In the genomic region with DNA sequence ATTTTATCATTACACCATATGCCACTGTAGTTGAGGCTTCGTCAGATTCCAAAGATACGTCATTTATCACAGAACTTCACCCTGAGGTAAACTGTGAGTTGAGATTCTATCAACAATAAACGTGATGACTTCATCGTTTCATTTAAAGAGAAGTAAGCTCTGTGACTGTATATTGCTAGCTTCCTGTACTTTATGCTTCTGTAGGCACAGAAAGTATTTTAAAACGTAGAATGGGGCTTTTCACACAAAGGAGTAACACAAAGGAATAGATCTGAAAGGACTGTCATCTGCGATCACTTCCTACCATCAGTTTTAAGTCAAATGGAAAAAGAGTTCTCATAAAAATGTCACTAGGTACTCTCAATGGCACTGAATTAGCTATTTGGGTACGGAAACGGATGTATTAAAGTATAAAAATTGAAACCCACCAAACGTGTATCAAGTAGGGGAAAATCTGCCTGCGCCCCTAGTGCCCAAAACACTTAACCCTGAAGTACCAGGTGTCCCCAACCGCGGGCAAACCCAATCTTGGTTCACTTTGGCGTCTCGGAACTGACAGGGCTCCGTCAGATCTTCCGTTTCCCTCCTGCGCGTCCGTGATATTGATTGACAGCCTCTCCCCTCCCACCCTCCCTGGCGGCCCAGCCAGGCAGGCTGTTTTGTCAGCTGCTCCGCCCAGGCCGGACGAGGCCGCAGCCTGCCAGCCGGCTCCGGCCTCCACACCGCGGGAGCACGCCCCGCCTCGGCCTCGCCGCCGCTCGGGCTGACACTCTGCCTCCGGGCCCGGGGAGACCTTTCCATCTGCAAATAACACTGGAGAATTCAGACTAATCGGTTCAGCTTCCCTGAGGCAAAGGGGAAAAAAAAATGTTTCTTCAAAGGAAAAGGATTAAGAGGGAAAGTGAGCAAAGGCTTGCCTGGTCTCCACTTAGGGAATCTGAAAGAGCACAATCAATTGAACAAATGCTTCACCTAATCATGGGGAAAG, we compare ENCODE assay signal across 7 cellular contexts.
DNase-seq lines count a peak whose midpoint lies in the region; ATAC-seq and TF ChIP-seq lines count a peak whose summit lies in the region.

No MANE protein-coding gene starts in this region.

- H3K4me3 ChIP-seq in cardiac fibroblast (replicated peaks in 1 of 2; ENCODE audit: low read depth in 2 of 2, low read length in 2 of 2), result peak overlapping the region; percentile 38 to 46

- TF ChIP-seq CTCF in cardiac fibroblast (IDR thresholded peaks at IDR 0.05; ENCODE audit: low read depth, low read length), result peak; percentile 26

- ATAC-seq in HG02571 (IDR thresholded peaks at IDR 0.05; ENCODE audit: unreplicated experiment), result peak; percentile 99

- DNase-seq in MV-4-11 (lab: John Stamatoyannopoulos, UW), result peak; percentile 67
- DNase-seq in UCSD-AML1 (lab: John Stamatoyannopoulos, UW; ENCODE audit: unreplicated experiment), result peak; percentile 13
- peak; percentile 70 to 74 for DNase-seq in cardiac fibroblast (ENCODE audit: low read depth in 2 of 2)
- peak; percentile 98 for DNase-seq in islet precursor cell
- peak; percentile 5 for DNase-seq in stimulated activated CD4-positive, alpha-beta T cell treated with anti-CD3 and anti-CD28 coated beads, Interleukin-12 subunit alpha, Interleukin-12 subunit beta, amount 100 ng/mL, for 4 hours

- TF ChIP-seq POLR2A in GM15510 (IDR thresholded peaks at IDR 0.05; ENCODE audit: borderline replicate concordance, extremely low read depth, insufficient read length), result peak; percentile 45

Comparison
In these comparisons a context has a peak if more than half of its experiments do, and no peak if none do; other contexts are left out.
1. Peak in every context shown above with its lines: DNase-seq, ATAC-seq and H3K4me3 ChIP-seq.
2. DNase-seq: peak in every context shown above with its lines; median percentile 98 in islet precursor cell; 72 in cardiac fibroblast; 67 in MV-4-11; 13 in UCSD-AML1; 5 in stimulated activated CD4-positive, alpha-beta T cell treated with anti-CD3 and anti-CD28 coated beads, Interleukin-12 subunit alpha, Interleukin-12 subunit beta, amount 100 ng/mL, for 4 hours.